In the genomic region with DNA sequence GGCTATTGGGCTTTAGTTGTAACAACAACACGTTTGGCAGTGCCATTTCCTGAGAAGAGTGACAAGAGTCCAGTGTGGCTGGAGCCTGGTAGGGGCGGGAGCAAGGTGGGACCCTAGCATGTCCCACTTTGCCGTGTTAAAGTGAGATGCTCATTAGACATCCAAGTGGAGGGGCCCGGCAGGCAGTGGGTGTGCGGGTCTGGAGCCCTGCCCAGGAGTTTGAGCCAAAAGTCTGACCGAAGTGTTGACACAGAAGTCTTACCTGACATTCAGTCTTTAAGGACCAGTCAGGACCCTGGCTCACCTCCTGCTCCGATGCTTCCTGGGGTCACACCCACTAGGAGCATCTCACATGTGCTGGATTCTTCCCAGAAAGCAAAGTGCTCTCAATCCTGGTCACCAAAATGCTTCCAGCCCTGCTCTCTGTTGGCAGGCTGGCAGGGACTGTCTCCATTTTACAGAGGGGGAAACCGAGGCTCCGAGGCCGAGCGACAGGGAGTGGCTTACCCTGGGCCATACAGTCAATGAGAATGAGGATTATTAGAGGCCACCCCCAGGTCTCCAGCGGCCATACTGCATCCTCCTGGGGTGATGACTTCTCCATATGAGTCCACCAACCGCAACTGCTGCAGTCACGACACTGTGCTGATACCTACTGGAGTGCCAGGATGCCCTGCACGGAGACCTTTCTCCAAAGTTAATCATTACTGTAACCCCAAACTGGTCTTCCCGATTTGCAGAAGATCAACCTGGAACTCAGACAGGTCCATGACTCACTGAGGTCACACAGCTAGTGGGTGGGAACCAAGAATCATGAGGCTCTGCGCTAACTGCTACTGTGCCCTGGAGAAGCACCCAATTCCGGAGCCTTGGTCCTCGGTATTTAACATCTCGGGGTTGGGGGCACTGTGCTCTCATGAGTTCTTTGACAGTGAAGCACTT, we compare ENCODE assay signal across 19 cellular contexts.
DNase-seq lines count a peak whose midpoint lies in the region; ATAC-seq, FAIRE-seq and TF ChIP-seq lines count a peak whose summit lies in the region.
"Had no signal": no experiment of that assay in that cellular context is flagged by ENCODE, and none has a peak within 500 bp of the region (broad histone marks: within the 10 kb centered on the region; RNA-seq: fewer than 3 reads in every experiment).

No MANE protein-coding gene starts in this region.

- ATAC-seq in foreskin keratinocyte (peak; percentile 37), right cardiac atrium (no peak)

- in situ Hi-C loops in GM23248 (cut with MboI), result no loop called here

- TF ChIP-seq CTCF in foreskin keratinocyte (conservative IDR thresholded peaks at IDR 0.05), result no peak

- H3K9me2 ChIP-seq in GM23248 (ENCODE audit: insufficient read depth), result no peaks in the 10 kb centered on the region

- H3K36me3 ChIP-seq in GM23248 (ENCODE audit: low read depth), result no peaks in the 10 kb centered on the region
- no peaks in the 10 kb centered on the region for H3K36me3 ChIP-seq in effector memory CD4-positive, alpha-beta T cell (ENCODE audit: control insufficient read depth, insufficient read depth, low read length)
- H3K36me3 ChIP-seq: ovary had no signal

- no peak overlapping the region for H3K9ac ChIP-seq in GM23248

- H3K4me2 ChIP-seq in GM23248 (ENCODE audit: unreplicated experiment), result no peak overlapping the region

- H4K20me1 ChIP-seq in GM23248 (ENCODE audit: insufficient read depth), result no peaks in the 10 kb centered on the region

- intact Hi-C loops in right cardiac atrium (cut with DNase I), result loop anchor here in 1 of 4 donors (10.0 kb wide), 1 partner anchor 148 kb away; no protein-coding TSS in a partner anchor

- DNase-seq in GM23248 (peak; percentile 22), RCC 7860 (ENCODE audit: low spot score) (peak; percentile 20), foreskin keratinocyte (no peak), renal cortical epithelial cell (ENCODE audit: low read depth) (peak; percentile 61), midbrain (lab: John Stamatoyannopoulos, UW) (no peak), right cardiac atrium (no peak)
- DNase-seq in effector memory CD4-positive, alpha-beta T cell, result no peak
- DNase-seq: cerebellar nuclear complex, DMS79 treated with DMSO at 0.1 percent for 48 hours, HCEC 1CT, KG1, kidney, NCI-H187, NCI-H774, OCI-M1, SHP77 treated with DMSO at 0.1 percent for 48 hours, sigmoid colon had no signal

- H3K27ac ChIP-seq in GM23248, result no peak overlapping the region
- no peak overlapping the region for H3K27ac ChIP-seq in foreskin keratinocyte
- H3K27ac ChIP-seq in effector memory CD4-positive, alpha-beta T cell (ENCODE audit: insufficient read depth, low read length, poor library complexity, severe bottlenecking), result no peak overlapping the region
- no peak overlapping the region for H3K27ac ChIP-seq in right cardiac atrium (ENCODE audit: low read length)
- H3K27ac ChIP-seq: ovary, sigmoid colon had no signal

- no peaks in the 10 kb centered on the region for H3K79me2 ChIP-seq in GM23248 (ENCODE audit: insufficient read depth)

- FAIRE-seq in RCC 7860 (lab: Jason Lieb, UNC), result no peak
- FAIRE-seq: GM12878, kidney had no signal

- no peaks in the 10 kb centered on the region for H3K9me3 ChIP-seq in GM23248 (ENCODE audit: low read depth)
- no peaks in the 10 kb centered on the region for H3K9me3 ChIP-seq in effector memory CD4-positive, alpha-beta T cell (ENCODE audit: control insufficient read depth, low read length)
- no peaks in the 10 kb centered on the region for H3K9me3 ChIP-seq in right cardiac atrium (ENCODE audit: control insufficient read depth, low read length)
- H3K9me3 ChIP-seq: ovary, sigmoid colon had no signal

- H3K27me3 ChIP-seq in GM23248 (replicated peaks; ENCODE audit: insufficient read depth) (no peaks in the 10 kb centered on the region), foreskin keratinocyte (no peaks in the 10 kb centered on the region), right cardiac atrium (ENCODE audit: control insufficient read depth, insufficient read depth) (no peaks in the 10 kb centered on the region)
- no peaks in the 10 kb centered on the region for H3K27me3 ChIP-seq in effector memory CD4-positive, alpha-beta T cell (replicated peaks; ENCODE audit: control insufficient read depth, insufficient read depth, low read length, poor library complexity, severe bottlenecking)
- H3K27me3 ChIP-seq: ovary, sigmoid colon had no signal

- no peak overlapping the region for H3K4me3 ChIP-seq in GM23248
- no peak overlapping the region for H3K4me3 ChIP-seq in effector memory CD4-positive, alpha-beta T cell (ENCODE audit: insufficient read depth, low read depth, low read length, poor library complexity, severe bottlenecking)
- H3K4me3 ChIP-seq in right cardiac atrium (ENCODE audit: low read length), result no peak overlapping the region
- H3K4me3 ChIP-seq: GM12878, ovary, sigmoid colon had no signal

- H2AFZ ChIP-seq in GM23248, result no peak overlapping the region

- 85 to 86% methylated on average over 20 of the region's 20 CpGs for WGBS in GM23248 (ENCODE audit: low coverage in 1 of 2, low lambda C conversion rate in 2 of 2, missing lambda C conversion rate in 2 of 2), 2 experiments
- WGBS in right cardiac atrium, result 88% methylated on average over 20 of the region's 20 CpGs

- no peaks in the 10 kb centered on the region for H3K4me1 ChIP-seq in GM23248 (ENCODE audit: insufficient read depth)
- H3K4me1 ChIP-seq in foreskin keratinocyte, result no peaks in the 10 kb centered on the region
- no peaks in the 10 kb centered on the region for H3K4me1 ChIP-seq in effector memory CD4-positive, alpha-beta T cell (ENCODE audit: control insufficient read depth, insufficient read depth, low read length, poor library complexity, severe bottlenecking)
- H3K4me1 ChIP-seq in right cardiac atrium (ENCODE audit: control insufficient read depth, insufficient read depth, low read length), result no peaks in the 10 kb centered on the region
- H3K4me1 ChIP-seq: sigmoid colon had no signal

- H3F3A ChIP-seq in GM23248 (ENCODE audit: insufficient read depth), result no peaks in the 10 kb centered on the region

Comparison
In these comparisons a context has a peak if more than half of its experiments do, and no peak if none do; other contexts are left out.
1. DNase-seq: peak in GM23248 (single experiment), RCC 7860 (single experiment) and renal cortical epithelial cell (single experiment); none in foreskin keratinocyte (0 of 2), effector memory CD4-positive, alpha-beta T cell (0 of 3), midbrain (single experiment) and right cardiac atrium (0 of 3).